In genomic region chr20:44609006-44609510, GRCh38 we compare ENCODE assay signal across 1 cellular context.
A peak's percentile ranks its signal among the peaks of the same experiment; 100 is the strongest.
TF ChIP-seq lines count a peak whose summit lies in the region.

No MANE protein-coding gene starts in this region.

TF ChIP-seq in HepG2, 621 proteins besides CTCF, POLR2A, EP300 and RAD21:
- no peak for TF ChIP-seq NR2C2 (CRISPR knock-in tag; IDR thresholded peaks at IDR 0.05; ENCODE audit: borderline replicate concordance)
- TF ChIP-seq ZNF792 (CRISPR knock-in tag; IDR thresholded peaks at IDR 0.05) = no peak
- 0 out of 2 replicates have a peak, but pooled peaks have one; percentile 18 for TF ChIP-seq ZNF274 (CRISPR knock-in tag; IDR thresholded peaks at IDR 0.05)
- TF ChIP-seq, protein P1, sequence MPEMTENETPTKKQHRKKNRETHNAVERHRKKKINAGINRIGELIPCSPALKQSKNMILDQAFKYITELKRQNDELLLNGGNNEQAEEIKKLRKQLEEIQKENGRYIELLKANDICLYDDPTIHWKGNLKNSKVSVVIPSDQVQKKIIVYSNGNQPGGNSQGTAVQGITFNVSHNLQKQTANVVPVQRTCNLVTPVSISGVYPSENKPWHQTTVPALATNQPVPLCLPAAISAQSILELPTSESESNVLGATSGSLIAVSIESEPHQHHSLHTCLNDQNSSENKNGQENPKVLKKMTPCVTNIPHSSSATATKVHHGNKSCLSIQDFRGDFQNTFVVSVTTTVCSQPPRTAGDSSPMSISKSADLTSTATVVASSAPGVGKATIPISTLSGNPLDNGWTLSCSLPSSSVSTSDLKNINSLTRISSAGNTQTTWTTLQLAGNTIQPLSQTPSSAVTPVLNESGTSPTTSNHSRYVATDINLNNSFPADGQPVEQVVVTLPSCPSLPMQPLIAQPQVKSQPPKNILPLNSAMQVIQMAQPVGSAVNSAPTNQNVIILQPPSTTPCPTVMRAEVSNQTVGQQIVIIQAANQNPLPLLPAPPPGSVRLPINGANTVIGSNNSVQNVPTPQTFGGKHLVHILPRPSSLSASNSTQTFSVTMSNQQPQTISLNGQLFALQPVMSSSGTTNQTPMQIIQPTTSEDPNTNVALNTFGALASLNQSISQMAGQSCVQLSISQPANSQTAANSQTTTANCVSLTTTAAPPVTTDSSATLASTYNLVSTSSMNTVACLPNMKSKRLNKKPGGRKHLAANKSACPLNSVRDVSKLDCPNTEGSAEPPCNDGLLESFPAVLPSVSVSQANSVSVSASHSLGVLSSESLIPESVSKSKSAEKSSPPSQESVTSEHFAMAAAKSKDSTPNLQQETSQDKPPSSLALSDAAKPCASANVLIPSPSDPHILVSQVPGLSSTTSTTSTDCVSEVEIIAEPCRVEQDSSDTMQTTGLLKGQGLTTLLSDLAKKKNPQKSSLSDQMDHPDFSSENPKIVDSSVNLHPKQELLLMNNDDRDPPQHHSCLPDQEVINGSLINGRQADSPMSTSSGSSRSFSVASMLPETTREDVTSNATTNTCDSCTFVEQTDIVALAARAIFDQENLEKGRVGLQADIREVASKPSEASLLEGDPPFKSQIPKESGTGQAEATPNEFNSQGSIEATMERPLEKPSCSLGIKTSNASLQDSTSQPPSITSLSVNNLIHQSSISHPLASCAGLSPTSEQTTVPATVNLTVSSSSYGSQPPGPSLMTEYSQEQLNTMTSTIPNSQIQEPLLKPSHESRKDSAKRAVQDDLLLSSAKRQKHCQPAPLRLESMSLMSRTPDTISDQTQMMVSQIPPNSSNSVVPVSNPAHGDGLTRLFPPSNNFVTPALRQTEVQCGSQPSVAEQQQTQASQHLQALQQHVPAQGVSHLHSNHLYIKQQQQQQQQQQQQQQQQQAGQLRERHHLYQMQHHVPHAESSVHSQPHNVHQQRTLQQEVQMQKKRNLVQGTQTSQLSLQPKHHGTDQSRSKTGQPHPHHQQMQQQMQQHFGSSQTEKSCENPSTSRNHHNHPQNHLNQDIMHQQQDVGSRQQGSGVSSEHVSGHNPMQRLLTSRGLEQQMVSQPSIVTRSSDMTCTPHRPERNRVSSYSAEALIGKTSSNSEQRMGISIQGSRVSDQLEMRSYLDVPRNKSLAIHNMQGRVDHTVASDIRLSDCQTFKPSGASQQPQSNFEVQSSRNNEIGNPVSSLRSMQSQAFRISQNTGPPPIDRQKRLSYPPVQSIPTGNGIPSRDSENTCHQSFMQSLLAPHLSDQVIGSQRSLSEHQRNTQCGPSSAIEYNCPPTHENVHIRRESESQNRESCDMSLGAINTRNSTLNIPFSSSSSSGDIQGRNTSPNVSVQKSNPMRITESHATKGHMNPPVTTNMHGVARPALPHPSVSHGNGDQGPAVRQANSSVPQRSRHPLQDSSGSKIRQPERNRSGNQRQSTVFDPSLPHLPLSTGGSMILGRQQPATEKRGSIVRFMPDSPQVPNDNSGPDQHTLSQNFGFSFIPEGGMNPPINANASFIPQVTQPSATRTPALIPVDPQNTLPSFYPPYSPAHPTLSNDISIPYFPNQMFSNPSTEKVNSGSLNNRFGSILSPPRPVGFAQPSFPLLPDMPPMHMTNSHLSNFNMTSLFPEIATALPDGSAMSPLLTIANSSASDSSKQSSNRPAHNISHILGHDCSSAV (CRISPR knock-in tag; IDR thresholded peaks at IDR 0.05; ENCODE audit: borderline replicate concordance) = no peak
- no peak for TF ChIP-seq TEF (CRISPR knock-in tag; IDR thresholded peaks at IDR 0.05)
- 0 out of 2 replicates have a peak, but pooled peaks have one; percentile 1 for TF ChIP-seq MED13 (CRISPR knock-in tag; IDR thresholded peaks at IDR 0.05)
- TF ChIP-seq SAFB2 (CRISPR knock-in tag; IDR thresholded peaks at IDR 0.05; ENCODE audit: borderline replicate concordance, low read depth) = no peak
- TF ChIP-seq, protein P2, sequence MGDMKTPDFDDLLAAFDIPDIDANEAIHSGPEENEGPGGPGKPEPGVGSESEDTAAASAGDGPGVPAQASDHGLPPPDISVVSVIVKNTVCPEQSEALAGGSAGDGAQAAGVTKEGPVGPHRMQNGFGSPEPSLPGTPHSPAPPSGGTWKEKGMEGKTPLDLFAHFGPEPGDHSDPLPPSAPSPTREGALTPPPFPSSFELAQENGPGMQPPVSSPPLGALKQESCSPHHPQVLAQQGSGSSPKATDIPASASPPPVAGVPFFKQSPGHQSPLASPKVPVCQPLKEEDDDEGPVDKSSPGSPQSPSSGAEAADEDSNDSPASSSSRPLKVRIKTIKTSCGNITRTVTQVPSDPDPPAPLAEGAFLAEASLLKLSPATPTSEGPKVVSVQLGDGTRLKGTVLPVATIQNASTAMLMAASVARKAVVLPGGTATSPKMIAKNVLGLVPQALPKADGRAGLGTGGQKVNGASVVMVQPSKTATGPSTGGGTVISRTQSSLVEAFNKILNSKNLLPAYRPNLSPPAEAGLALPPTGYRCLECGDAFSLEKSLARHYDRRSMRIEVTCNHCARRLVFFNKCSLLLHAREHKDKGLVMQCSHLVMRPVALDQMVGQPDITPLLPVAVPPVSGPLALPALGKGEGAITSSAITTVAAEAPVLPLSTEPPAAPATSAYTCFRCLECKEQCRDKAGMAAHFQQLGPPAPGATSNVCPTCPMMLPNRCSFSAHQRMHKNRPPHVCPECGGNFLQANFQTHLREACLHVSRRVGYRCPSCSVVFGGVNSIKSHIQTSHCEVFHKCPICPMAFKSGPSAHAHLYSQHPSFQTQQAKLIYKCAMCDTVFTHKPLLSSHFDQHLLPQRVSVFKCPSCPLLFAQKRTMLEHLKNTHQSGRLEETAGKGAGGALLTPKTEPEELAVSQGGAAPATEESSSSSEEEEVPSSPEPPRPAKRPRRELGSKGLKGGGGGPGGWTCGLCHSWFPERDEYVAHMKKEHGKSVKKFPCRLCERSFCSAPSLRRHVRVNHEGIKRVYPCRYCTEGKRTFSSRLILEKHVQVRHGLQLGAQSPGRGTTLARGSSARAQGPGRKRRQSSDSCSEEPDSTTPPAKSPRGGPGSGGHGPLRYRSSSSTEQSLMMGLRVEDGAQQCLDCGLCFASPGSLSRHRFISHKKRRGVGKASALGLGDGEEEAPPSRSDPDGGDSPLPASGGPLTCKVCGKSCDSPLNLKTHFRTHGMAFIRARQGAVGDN (CRISPR knock-in tag; IDR thresholded peaks at IDR 0.05) = no peak
- TF ChIP-seq ZNF501 (CRISPR knock-in tag; IDR thresholded peaks at IDR 0.05) = no peak
- no peak for TF ChIP-seq SMC3 (IDR thresholded peaks at IDR 0.05; ENCODE audit: low read length)
- TF ChIP-seq ZNF292 (CRISPR knock-in tag; IDR thresholded peaks at IDR 0.05; ENCODE audit: borderline replicate concordance, low read depth) = peak; percentile 29; the same call in 1 of the 2 replicates
- 0 out of 2 replicates have a peak, but pooled peaks have one; percentile 7 for TF ChIP-seq BCL6 (CRISPR knock-in tag; IDR thresholded peaks at IDR 0.05)
- no peak for TF ChIP-seq ZNF205 (CRISPR knock-in tag; IDR thresholded peaks at IDR 0.05)
- TF ChIP-seq, protein P3, sequence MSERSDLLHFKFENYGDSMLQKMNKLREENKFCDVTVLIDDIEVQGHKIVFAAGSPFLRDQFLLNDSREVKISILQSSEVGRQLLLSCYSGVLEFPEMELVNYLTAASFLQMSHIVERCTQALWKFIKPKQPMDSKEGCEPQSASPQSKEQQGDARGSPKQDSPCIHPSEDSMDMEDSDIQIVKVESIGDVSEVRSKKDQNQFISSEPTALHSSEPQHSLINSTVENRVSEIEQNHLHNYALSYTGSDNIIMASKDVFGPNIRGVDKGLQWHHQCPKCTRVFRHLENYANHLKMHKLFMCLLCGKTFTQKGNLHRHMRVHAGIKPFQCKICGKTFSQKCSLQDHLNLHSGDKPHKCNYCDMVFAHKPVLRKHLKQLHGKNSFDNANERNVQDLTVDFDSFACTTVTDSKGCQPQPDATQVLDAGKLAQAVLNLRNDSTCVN (CRISPR knock-in tag; IDR thresholded peaks at IDR 0.05; ENCODE audit: borderline replicate concordance) = 0 out of 2 replicates have a peak, but pooled peaks have one; percentile 12
- no peak for TF ChIP-seq SP2 (CRISPR knock-in tag; IDR thresholded peaks at IDR 0.05)
- TF ChIP-seq ISL2 (CRISPR knock-in tag; IDR thresholded peaks at IDR 0.05) = 0 out of 2 replicates have a peak, but pooled peaks have one; percentile 6
- peak; percentile 12; the same call in 1 of the 2 replicates for TF ChIP-seq CSRNP1 (CRISPR knock-in tag; IDR thresholded peaks at IDR 0.05)
- TF ChIP-seq ZNF180 (CRISPR knock-in tag; IDR thresholded peaks at IDR 0.05; ENCODE audit: borderline replicate concordance, low read depth) = no peak
- no peak for TF ChIP-seq ZNF282 (IDR thresholded peaks at IDR 0.05; ENCODE audit: partially characterized antibody)
- TF ChIP-seq ZNF569 (CRISPR knock-in tag; IDR thresholded peaks at IDR 0.05; ENCODE audit: borderline replicate concordance) = 0 out of 2 replicates have a peak, but pooled peaks have one; percentile 10
- TF ChIP-seq FOXA1 (IDR thresholded peaks at IDR 0.05) = no peak
- peak; percentile 22; the same call in 1 of the 2 replicates for TF ChIP-seq FOXA1 (CRISPR knock-in tag; IDR thresholded peaks at IDR 0.05)
- TF ChIP-seq ZSCAN12 (CRISPR knock-in tag; IDR thresholded peaks at IDR 0.05) = no peak
- no peak for TF ChIP-seq ZNF256 (CRISPR knock-in tag; conservative IDR thresholded peaks at IDR 0.05)
- peak; percentile 18; the same call in 1 of the 2 replicates for TF ChIP-seq ZNF451 (CRISPR knock-in tag; IDR thresholded peaks at IDR 0.05)
- TF ChIP-seq ZNF609 (CRISPR knock-in tag; IDR thresholded peaks at IDR 0.05; ENCODE audit: borderline replicate concordance) = no peak
- TF ChIP-seq HINFP (CRISPR knock-in tag; IDR thresholded peaks at IDR 0.05; ENCODE audit: low read depth) = peak; percentile 5; the same call in 1 of the 2 replicates
- no peak for TF ChIP-seq TBL1XR1 (IDR thresholded peaks at IDR 0.05; ENCODE audit: borderline replicate concordance, low read length, partially characterized antibody)
- no peak for TF ChIP-seq KDM1A (CRISPR knock-in tag; IDR thresholded peaks at IDR 0.05)
- no peak for TF ChIP-seq ZNF326 (CRISPR knock-in tag; IDR thresholded peaks at IDR 0.05; ENCODE audit: borderline replicate concordance)
- TF ChIP-seq IRF1 (CRISPR knock-in tag; IDR thresholded peaks at IDR 0.05; ENCODE audit: low read depth) = 0 out of 2 replicates have a peak, but pooled peaks have one; percentile 16
TF ChIP-seq in HepG2: peak in this region for 12.
